Comparison of ENCODE assay signal across 1 cellular context in genomic region chr3:23886311-23886710, GRCh38.
TF ChIP-seq lines count a peak whose summit lies in the region.

No MANE protein-coding gene starts in this region.

TF ChIP-seq in WTC11, 78 proteins besides CTCF, POLR2A, EP300 and RAD21:
- TF ChIP-seq PREB (CRISPR knock-in tag; IDR thresholded peaks at IDR 0.05; ENCODE audit: borderline replicate concordance) = no peak
- TF ChIP-seq ZNF396 (CRISPR knock-in tag; IDR thresholded peaks at IDR 0.05; ENCODE audit: borderline replicate concordance) = no peak
